Comparison of ENCODE assay signal across 8 cellular contexts in the genomic region with DNA sequence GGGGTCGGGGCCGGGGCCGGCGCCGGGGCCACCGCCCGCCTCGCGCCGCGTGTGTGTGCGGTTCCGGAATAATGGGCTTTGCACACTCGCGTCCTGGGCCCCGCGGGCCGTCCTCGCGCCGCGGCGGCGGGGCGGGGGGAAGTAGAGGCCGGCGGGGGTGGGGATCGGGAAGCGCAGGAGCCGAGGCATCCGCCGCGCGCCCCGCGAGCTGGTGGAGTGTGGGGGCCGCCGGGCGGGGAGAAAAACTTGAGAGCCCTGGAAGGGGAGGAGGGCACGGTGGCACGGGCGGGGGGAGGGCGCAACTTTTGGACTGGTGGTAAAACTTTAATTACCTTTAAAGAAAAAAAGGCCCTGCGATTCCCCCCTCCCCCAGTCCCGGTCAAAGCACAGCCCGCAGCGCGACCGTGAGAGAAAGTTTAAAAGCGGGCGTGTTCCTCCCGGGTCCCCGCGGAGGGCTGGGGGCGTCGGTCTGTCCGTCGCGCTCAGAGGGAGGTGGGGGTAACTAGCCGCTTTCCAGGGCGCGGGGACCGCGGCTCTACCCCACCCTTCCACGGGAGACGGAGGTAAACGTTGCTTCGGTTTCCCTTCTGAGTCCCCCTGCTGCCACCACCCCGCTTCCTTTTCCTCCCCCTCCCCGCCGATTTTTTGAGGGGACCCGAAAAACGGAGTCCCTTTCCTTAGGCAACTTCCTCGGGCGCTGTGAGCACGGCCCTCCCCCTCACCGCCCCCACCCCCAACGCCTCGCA. TPM values are rescaled to one million over a fixed set of nuclear protein-coding genes. Genes with fewer than 3 reads are reported as not detected.
DNase-seq lines count a peak whose midpoint lies in the region; ATAC-seq and TF ChIP-seq lines count a peak whose summit lies in the region.

No MANE protein-coding gene starts in this region.

- no peak overlapping the region for H3K9ac ChIP-seq in muscle layer of colon (ENCODE audit: low read length)

- WGBS in suprapubic skin, result 0% methylated on average over 30 of the region's 79 CpGs

- H3K4me3 ChIP-seq in epithelial cell of esophagus (ENCODE audit: low read length), result peak overlapping the region; percentile 74
- peak overlapping the region; percentile 67 to 85 for H3K4me3 ChIP-seq in muscle layer of colon (ENCODE audit: low read depth in 1 of 2, low read length in 2 of 2)
- H3K4me3 ChIP-seq in suprapubic skin, result peak overlapping the region; percentile 94

- no peak for TF ChIP-seq EP300 in suprapubic skin (IDR thresholded peaks at IDR 0.05)

- no peak for TF ChIP-seq CTCF in epithelial cell of esophagus (IDR thresholded peaks at IDR 0.05; ENCODE audit: insufficient read depth, low read depth, low read length, missing control alignments)
- no peak for TF ChIP-seq CTCF in suprapubic skin (IDR thresholded peaks at IDR 0.05)

- H3K27me3 ChIP-seq in muscle layer of colon (ENCODE audit: control insufficient read depth in 1 of 2, insufficient read depth in 2 of 2, low read length in 2 of 2), result no peaks in the 10 kb centered on the region
- no peaks in the 10 kb centered on the region for H3K27me3 ChIP-seq in suprapubic skin

- DNase-seq in EL (peak; percentile 26), HuH-7.5 (ENCODE audit: low spot score) (peak; percentile 21), epithelial cell of esophagus (ENCODE audit: low read depth) (no peak), suprapubic skin (ENCODE audit: low spot score in 2 of 2) (peak; percentile 63 to 80), T1000 (lab: John Stamatoyannopoulos, UW) (no peak)
- DNase-seq in activated CD8-positive, alpha-beta memory T cell treated with anti-CD3 and anti-CD28 coated beads, Interleukin-2, amount 50 U/mL, for 48 hours, result peak; percentile 69

- H3K4me1 ChIP-seq in muscle layer of colon (ENCODE audit: insufficient read depth, low read length) (peaks cover 4% of the 10 kb centered on the region), suprapubic skin (peaks cover 11% of the 10 kb centered on the region)

- no peak for TF ChIP-seq POLR2A in suprapubic skin (IDR thresholded peaks at IDR 0.05)

- no peaks in the 10 kb centered on the region for H3K9me3 ChIP-seq in muscle layer of colon (ENCODE audit: low read length)
- H3K9me3 ChIP-seq in suprapubic skin, result no peaks in the 10 kb centered on the region

- no peak for ATAC-seq in GM18517 (IDR thresholded peaks at IDR 0.05; ENCODE audit: unreplicated experiment)

- no peaks in the 10 kb centered on the region for H3K36me3 ChIP-seq in muscle layer of colon (ENCODE audit: insufficient read depth, low read length)
- H3K36me3 ChIP-seq in suprapubic skin, result no peaks in the 10 kb centered on the region

- H3K27ac ChIP-seq in muscle layer of colon (ENCODE audit: low read depth, low read length) (peak overlapping the region; percentile 72), suprapubic skin (peak overlapping the region; percentile 82)

RNA-seq across cellular contexts. Expression of a gene that starts 1.9 kb away (rescaled TPM):
- total RNA-seq in suprapubic skin, result 10 to 100 TPM in 1 of 4 donors, 1 to 10 TPM in 3; 4.2 to 12.8 (median 6.2) TPM

Comparison
In these comparisons a context has a peak if more than half of its experiments do, and no peak if none do; other contexts are left out.
1. DNase-seq: peak in EL (single experiment), HuH-7.5 (single experiment), activated CD8-positive, alpha-beta memory T cell treated with anti-CD3 and anti-CD28 coated beads, Interleukin-2, amount 50 U/mL, for 48 hours (single experiment) and suprapubic skin (2 of 2); none in epithelial cell of esophagus (single experiment) and T1000 (single experiment).
2. Peak in every context shown above with its lines, with median percentiles within 50 percentile points of each other: H3K4me3 ChIP-seq.